ENCODE assay signal across 17 cellular contexts in genomic region chr6:8562133-8562532, GRCh38.
"Had no signal": no experiment of that assay in that cellular context is flagged by ENCODE, and none has a peak within 500 bp of the region (broad histone marks: within the 10 kb centered on the region; RNA-seq: fewer than 3 reads in every experiment).

No MANE protein-coding gene starts in this region.

- H3K4me3 ChIP-seq: K562 had no signal

- ATAC-seq: K562 had no signal

- H3K9ac ChIP-seq: KMS-11 had no signal

- H3K27ac ChIP-seq: KMS-11 had no signal

- H3K4me2 ChIP-seq: KMS-11 had no signal

- DNase-seq: Kasumi-1, MM.1S, NCI-H1092 treated with DMSO at 0.1 percent for 48 hours, NCI-H1436, NCI-H187, NCI-H2029, NCI-H2081 treated with DMSO at 0.1 percent for 48 hours, NCI-H226, NCI-H446, NCI-H510A, NCI-H524 treated with DMSO at 0.1 percent for 48 hours, NCI-H69, NCI-H774, Right ventricle myocardium superior, RPMI8226 had no signal
